ENCODE assay signal across 8 cellular contexts in genomic region chr19:12035220-12036172, GRCh38. TPM values are rescaled to one million over a fixed set of nuclear protein-coding genes. Genes with fewer than 3 reads are reported as not detected.
A peak's percentile ranks its signal among the peaks of the same experiment; 100 is the strongest.
DNase-seq lines count a peak whose midpoint lies in the region; ATAC-seq and TF ChIP-seq lines count a peak whose summit lies in the region.

Gene ZNF433 (minus strand): TSS chr19:12035679. CDS start chr19:12035539, 140 bp downstream.

- H3K4me1 Mint-ChIP-seq in IgD-negative memory B cell, result peaks cover 9 to 22% (median 9%) of the 10 kb centered on the region in 3 donors
- peaks cover 16% of the 10 kb centered on the region for H3K4me1 Mint-ChIP-seq in activated naive CD8-positive, alpha-beta T cell treated with anti-CD3 and anti-CD28 coated beads, Interleukin-2, amount 50 U/mL, for 24 hours

- H3K36me3 ChIP-seq in SU-DHL-6 (ENCODE audit: low read length), result no peaks in the 10 kb centered on the region

- H3K9me3 Mint-ChIP-seq in IgD-negative memory B cell, result peaks cover 0 to 2% (median 0%) of the 10 kb centered on the region in 3 donors
- no peaks in the 10 kb centered on the region for H3K9me3 Mint-ChIP-seq in activated naive CD8-positive, alpha-beta T cell treated with anti-CD3 and anti-CD28 coated beads, Interleukin-2, amount 50 U/mL, for 24 hours

- no peak for TF ChIP-seq CTCF in SU-DHL-6 (IDR thresholded peaks at IDR 0.05; ENCODE audit: insufficient read depth, low read length, poor library complexity, severe bottlenecking)

- no peaks in the 10 kb centered on the region for H4K20me1 ChIP-seq in SU-DHL-6 (ENCODE audit: low read depth, low read length)

- peak within 1 kb of the TSS in 2 of 3 donors; percentile 64 to 76 for H3K27ac Mint-ChIP-seq in IgD-negative memory B cell
- no peak within 1 kb of the TSS for H3K27ac Mint-ChIP-seq in activated naive CD8-positive, alpha-beta T cell treated with anti-CD3 and anti-CD28 coated beads, Interleukin-2, amount 50 U/mL, for 24 hours

- H3K36me3 Mint-ChIP-seq in IgD-negative memory B cell, result peaks cover 2% of the 10 kb centered on the region
- peaks cover under 1% of the 10 kb centered on the region for H3K36me3 Mint-ChIP-seq in activated naive CD8-positive, alpha-beta T cell treated with anti-CD3 and anti-CD28 coated beads, Interleukin-2, amount 50 U/mL, for 24 hours (ENCODE audit: low read depth)

- peak; percentile 75 for ATAC-seq in GM19455 (IDR thresholded peaks at IDR 0.05; ENCODE audit: unreplicated experiment)
- peak; percentile 95 for ATAC-seq in activated naive CD8-positive, alpha-beta T cell treated with anti-CD3 and anti-CD28 coated beads, Interleukin-2, amount 50 U/mL, for 24 hours

- H3K4me3 ChIP-seq in SU-DHL-6 (ENCODE audit: insufficient read depth, low read length, poor library complexity, severe bottlenecking), result peak within 1 kb of the TSS; percentile 52

- H3K79me2 ChIP-seq in SU-DHL-6 (ENCODE audit: insufficient read depth, low read length), result no peaks in the 10 kb centered on the region

- H3K27ac ChIP-seq in SU-DHL-6 (ENCODE audit: low read depth, low read length), result no peak within 1 kb of the TSS
- no peak within 1 kb of the TSS for H3K27ac ChIP-seq in temporal lobe (ENCODE audit: low read depth, low read length)

- intact Hi-C loops in head of caudate nucleus (cut with DNase I), result no loop called here

- H2AFZ ChIP-seq in SU-DHL-6 (ENCODE audit: low read depth, low read length, severe bottlenecking), result peak within 1 kb of the TSS; percentile 86

- peaks cover 3% of the 10 kb centered on the region for H3K27me3 Mint-ChIP-seq in IgD-negative memory B cell
- peaks cover 5% of the 10 kb centered on the region for H3K27me3 Mint-ChIP-seq in activated naive CD8-positive, alpha-beta T cell treated with anti-CD3 and anti-CD28 coated beads, Interleukin-2, amount 50 U/mL, for 24 hours

- peak within 1 kb of the TSS; percentile 57 for H3K4me2 ChIP-seq in SU-DHL-6 (ENCODE audit: low read depth, low read length, poor library complexity, severe bottlenecking)

- peak within 1 kb of the TSS; percentile 48 for H3K9ac ChIP-seq in SU-DHL-6 (ENCODE audit: low read length)

- no peaks in the 10 kb centered on the region for H3K27me3 ChIP-seq in SU-DHL-6 (ENCODE audit: low read length)

- H3K9me2 ChIP-seq in SU-DHL-6 (replicated peaks; ENCODE audit: insufficient read depth, low read length), result no peaks in the 10 kb centered on the region

- H3F3A ChIP-seq in SU-DHL-6 (ENCODE audit: insufficient read depth), result no peaks in the 10 kb centered on the region

- H3K9me3 ChIP-seq in SU-DHL-6 (ENCODE audit: insufficient read depth, low read length), result no peaks in the 10 kb centered on the region

- DNase-seq in C1 segment of cervical spinal cord (lab: John Stamatoyannopoulos, UW) (peak; percentile 27 to 92 (median 86)), head of caudate nucleus (peak; percentile 93 to 98 (median 97)), occipital lobe (lab: John Stamatoyannopoulos, UW) (peak; percentile 86)
- peak; percentile 86 for DNase-seq in activated naive CD8-positive, alpha-beta T cell treated with anti-CD3 and anti-CD28 coated beads, Interleukin-2, amount 50 U/mL, for 24 hours

- peak within 1 kb of the TSS; percentile 87 to 96 (median 92) for H3K4me3 Mint-ChIP-seq in IgD-negative memory B cell
- H3K4me3 Mint-ChIP-seq in activated naive CD8-positive, alpha-beta T cell treated with anti-CD3 and anti-CD28 coated beads, Interleukin-2, amount 50 U/mL, for 24 hours, result peak within 1 kb of the TSS; percentile 83

RNA-seq across cellular contexts. Expression of gene ZNF433, which starts in this region (rescaled TPM):
- 2.8 TPM for polyA plus RNA-seq in IgD-negative memory B cell
- total RNA-seq in occipital lobe (19.5 TPM), temporal lobe (19.7 TPM)
